ENCODE assay signal across 1 cellular context in genomic region chr4:6308890-6309643, GRCh38.
TF ChIP-seq lines count a peak whose summit lies in the region.

No MANE protein-coding gene starts in this region.

TF ChIP-seq in HepG2, 621 proteins besides CTCF, POLR2A, EP300 and RAD21 (continued from another document):
- TF ChIP-seq, protein P1, sequence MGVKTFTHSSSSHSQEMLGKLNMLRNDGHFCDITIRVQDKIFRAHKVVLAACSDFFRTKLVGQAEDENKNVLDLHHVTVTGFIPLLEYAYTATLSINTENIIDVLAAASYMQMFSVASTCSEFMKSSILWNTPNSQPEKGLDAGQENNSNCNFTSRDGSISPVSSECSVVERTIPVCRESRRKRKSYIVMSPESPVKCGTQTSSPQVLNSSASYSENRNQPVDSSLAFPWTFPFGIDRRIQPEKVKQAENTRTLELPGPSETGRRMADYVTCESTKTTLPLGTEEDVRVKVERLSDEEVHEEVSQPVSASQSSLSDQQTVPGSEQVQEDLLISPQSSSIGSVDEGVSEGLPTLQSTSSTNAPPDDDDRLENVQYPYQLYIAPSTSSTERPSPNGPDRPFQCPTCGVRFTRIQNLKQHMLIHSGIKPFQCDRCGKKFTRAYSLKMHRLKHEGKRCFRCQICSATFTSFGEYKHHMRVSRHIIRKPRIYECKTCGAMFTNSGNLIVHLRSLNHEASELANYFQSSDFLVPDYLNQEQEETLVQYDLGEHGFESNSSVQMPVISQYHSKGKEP (CRISPR knock-in tag; IDR thresholded peaks at IDR 0.05), result no peak
- TF ChIP-seq PRDM10 (CRISPR knock-in tag; IDR thresholded peaks at IDR 0.05; ENCODE audit: low read depth) (0 out of 2 replicates have a peak, but pooled peaks have one; percentile 66), ZNF101 (CRISPR knock-in tag; IDR thresholded peaks at IDR 0.05; ENCODE audit: borderline replicate concordance, low read depth) (no peak), AKAP8 (CRISPR knock-in tag; IDR thresholded peaks at IDR 0.05) (no peak), TIGD3 (CRISPR knock-in tag; IDR thresholded peaks at IDR 0.05; ENCODE audit: borderline replicate concordance) (no peak), SKI (IDR thresholded peaks at IDR 0.05; ENCODE audit: partially characterized antibody) (peak; percentile 70), NR2F6 (IDR thresholded peaks at IDR 0.05) (no peak), NR2F6 (CRISPR knock-in tag; IDR thresholded peaks at IDR 0.05) (no peak; the same call in 1 of the 2 replicates), HHEX (CRISPR knock-in tag; IDR thresholded peaks at IDR 0.05) (no peak), ATRX (CRISPR knock-in tag; IDR thresholded peaks at IDR 0.05; ENCODE audit: borderline replicate concordance) (no peak), KLF11 (CRISPR knock-in tag; IDR thresholded peaks at IDR 0.05) (no peak), PITX1 (CRISPR knock-in tag; IDR thresholded peaks at IDR 0.05) (no peak; the same call in 1 of the 2 replicates), MATR3 (CRISPR knock-in tag; IDR thresholded peaks at IDR 0.05) (no peak), ZNF354B (CRISPR knock-in tag; IDR thresholded peaks at IDR 0.05) (no peak; the same call in 1 of the 2 replicates), ZNF7 (CRISPR knock-in tag; IDR thresholded peaks at IDR 0.05) (no peak), ZNF569 (CRISPR knock-in tag; IDR thresholded peaks at IDR 0.05; ENCODE audit: borderline replicate concordance) (peak; percentile 78; the same call in 1 of the 2 replicates), CAMTA2 (CRISPR knock-in tag; IDR thresholded peaks at IDR 0.05; ENCODE audit: borderline replicate concordance) (no peak), ZFP1 (CRISPR knock-in tag; IDR thresholded peaks at IDR 0.05) (no peak), ZZZ3 (CRISPR knock-in tag; IDR thresholded peaks at IDR 0.05; ENCODE audit: borderline replicate concordance) (no peak), ZSCAN12 (CRISPR knock-in tag; IDR thresholded peaks at IDR 0.05) (0 out of 2 replicates have a peak, but pooled peaks have one; percentile 11), ZSCAN9 (CRISPR knock-in tag; IDR thresholded peaks at IDR 0.05; ENCODE audit: borderline replicate concordance) (0 out of 2 replicates have a peak, but pooled peaks have one; percentile 18), ZNF878 (CRISPR knock-in tag; IDR thresholded peaks at IDR 0.05) (no peak), CBX1 (IDR thresholded peaks at IDR 0.05; ENCODE audit: low read depth) (peak; percentile 47), PHB2 (IDR thresholded peaks at IDR 0.05; ENCODE audit: partially characterized antibody) (no peak), RELA (CRISPR knock-in tag; IDR thresholded peaks at IDR 0.05) (no peak), E2F5 (CRISPR knock-in tag; conservative IDR thresholded peaks at IDR 0.05) (no peak; the same call in 1 of the 2 replicates), NCOR1 (IDR thresholded peaks at IDR 0.05; ENCODE audit: borderline replicate concordance, low read length) (no peak), ISX (CRISPR knock-in tag; conservative IDR thresholded peaks at IDR 0.05) (no peak), MYC (CRISPR knock-in tag; IDR thresholded peaks at IDR 0.05; ENCODE audit: borderline replicate concordance) (peak; percentile 56; the same call in 1 of the 2 replicates)
- TF ChIP-seq, protein P2, sequence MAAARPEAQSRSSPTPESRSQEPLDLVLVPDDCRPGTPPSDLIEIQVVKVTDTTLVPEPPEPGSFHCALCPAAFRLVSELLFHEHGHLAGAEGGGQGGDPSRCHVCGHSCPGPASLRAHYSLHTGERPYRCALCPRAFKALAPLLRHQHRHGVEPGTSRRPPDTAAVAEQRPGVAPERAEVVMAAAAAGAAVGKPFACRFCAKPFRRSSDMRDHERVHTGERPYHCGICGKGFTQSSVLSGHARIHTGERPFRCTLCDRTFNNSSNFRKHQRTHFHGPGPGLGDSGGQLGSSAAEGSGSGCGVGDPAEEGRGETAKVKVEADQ (CRISPR knock-in tag; IDR thresholded peaks at IDR 0.05; ENCODE audit: borderline replicate concordance), result no peak
- TF ChIP-seq, protein P3, sequence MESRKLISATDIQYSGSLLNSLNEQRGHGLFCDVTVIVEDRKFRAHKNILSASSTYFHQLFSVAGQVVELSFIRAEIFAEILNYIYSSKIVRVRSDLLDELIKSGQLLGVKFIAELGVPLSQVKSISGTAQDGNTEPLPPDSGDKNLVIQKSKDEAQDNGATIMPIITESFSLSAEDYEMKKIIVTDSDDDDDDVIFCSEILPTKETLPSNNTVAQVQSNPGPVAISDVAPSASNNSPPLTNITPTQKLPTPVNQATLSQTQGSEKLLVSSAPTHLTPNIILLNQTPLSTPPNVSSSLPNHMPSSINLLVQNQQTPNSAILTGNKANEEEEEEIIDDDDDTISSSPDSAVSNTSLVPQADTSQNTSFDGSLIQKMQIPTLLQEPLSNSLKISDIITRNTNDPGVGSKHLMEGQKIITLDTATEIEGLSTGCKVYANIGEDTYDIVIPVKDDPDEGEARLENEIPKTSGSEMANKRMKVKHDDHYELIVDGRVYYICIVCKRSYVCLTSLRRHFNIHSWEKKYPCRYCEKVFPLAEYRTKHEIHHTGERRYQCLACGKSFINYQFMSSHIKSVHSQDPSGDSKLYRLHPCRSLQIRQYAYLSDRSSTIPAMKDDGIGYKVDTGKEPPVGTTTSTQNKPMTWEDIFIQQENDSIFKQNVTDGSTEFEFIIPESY (CRISPR knock-in tag; IDR thresholded peaks at IDR 0.05), result peak; percentile 34; the same call in 1 of the 2 replicates
